1 cellular context compared by ENCODE assay signal in the genomic region with DNA sequence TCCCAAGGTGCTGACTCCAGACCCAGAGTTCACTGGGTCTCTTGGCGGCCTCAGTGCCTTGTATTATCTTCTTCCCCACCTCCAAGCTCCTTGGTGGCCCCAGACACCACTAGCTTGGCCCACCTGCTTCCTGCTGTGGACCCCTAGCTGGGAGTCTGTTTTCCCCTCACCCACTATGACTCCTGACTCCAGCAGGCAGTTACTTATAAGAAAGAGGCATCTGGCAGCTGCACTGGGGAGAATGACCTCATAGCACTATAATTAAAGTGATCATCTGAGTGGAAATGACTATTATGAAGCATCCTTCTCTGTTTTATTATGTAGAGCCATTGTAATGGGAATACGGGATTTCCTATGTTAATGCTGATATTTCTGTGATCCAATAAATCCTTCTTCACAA. TPM values are rescaled to one million over a fixed set of nuclear protein-coding genes. Genes with fewer than 3 reads are reported as not detected.
"Had no signal": no experiment of that assay in that cellular context is flagged by ENCODE, and none has a peak within 500 bp of the region (broad histone marks: within the 10 kb centered on the region; RNA-seq: fewer than 3 reads in every experiment).

No MANE protein-coding gene starts in this region.

RNA-seq across cellular contexts. Expression of a gene that starts 32.6 kb away (rescaled TPM):
- total RNA-seq: SJSA1 had no signal
